ENCODE assay signal across 22 cellular contexts in genomic region chr4:113945906-113946305, GRCh38. TPM values are rescaled to one million over a fixed set of nuclear protein-coding genes. Genes with fewer than 3 reads are reported as not detected.
DNase-seq lines count a peak whose midpoint lies in the region; ATAC-seq and TF ChIP-seq lines count a peak whose summit lies in the region.
"Had no signal": no experiment of that assay in that cellular context is flagged by ENCODE, and none has a peak within 500 bp of the region (broad histone marks: within the 10 kb centered on the region; RNA-seq: fewer than 3 reads in every experiment).

No MANE protein-coding gene starts in this region.

- H3K27ac ChIP-seq in SK-N-SH (ENCODE audit: low read depth in 2 of 2, low read length in 1 of 2) (peak overlapping the region; percentile 47 to 88; a peak in 3 of 4 replicates), smooth muscle cell (ENCODE audit: low read depth) (peak overlapping the region; percentile 46), esophagus squamous epithelium (no peak overlapping the region), esophagus muscularis mucosa (replicated peaks in 1 of 4) (no peak overlapping the region)

- H3K4me2 ChIP-seq in SK-N-SH (peak overlapping the region; percentile 61), smooth muscle cell (peak overlapping the region; percentile 47)

- TF ChIP-seq POLR2A in esophagus squamous epithelium (IDR thresholded peaks at IDR 0.05) (no peak), esophagus muscularis mucosa (IDR thresholded peaks at IDR 0.05; ENCODE audit: low read depth) (no peak)

- H3K4me1 ChIP-seq in SK-N-SH (ENCODE audit: control insufficient read depth in 1 of 2, insufficient read depth in 2 of 2, low read depth in 1 of 2, low read length in 1 of 2) (peaks cover 0 to 27% of the 10 kb centered on the region in 2 experiments; a peak in 2 of 4 replicates), smooth muscle cell (ENCODE audit: low read depth) (peaks cover 6% of the 10 kb centered on the region), esophagus squamous epithelium (peaks cover 0 to 5% (median 0%) of the 10 kb centered on the region in 3 donors), esophagus muscularis mucosa (peaks cover 3 to 23% (median 20%) of the 10 kb centered on the region in 4 donors)

- H3K4me3 ChIP-seq in SK-N-SH (ENCODE audit: low read depth in 2 of 2, low read length in 1 of 2) (no peak overlapping the region; a peak in 1 of 4 replicates), smooth muscle cell (no peak overlapping the region), esophagus squamous epithelium (no peak overlapping the region), esophagus muscularis mucosa (no peak overlapping the region)
- H3K4me3 ChIP-seq: skin epidermis had no signal

- TF ChIP-seq CTCF in SK-N-SH (IDR thresholded peaks at IDR 0.05) (no peak), smooth muscle cell (IDR thresholded peaks at IDR 0.05; ENCODE audit: borderline replicate concordance, insufficient read depth, poor library complexity, severe bottlenecking) (no peak), esophagus squamous epithelium (IDR thresholded peaks at IDR 0.05) (no peak), esophagus muscularis mucosa (IDR thresholded peaks at IDR 0.05) (no peak)

- H3K27me3 ChIP-seq in SK-N-SH (ENCODE audit: insufficient read depth) = no peaks in the 10 kb centered on the region
- no peaks in the 10 kb centered on the region for H3K27me3 ChIP-seq in smooth muscle cell (ENCODE audit: low read depth)
- no peaks in the 10 kb centered on the region for H3K27me3 ChIP-seq in esophagus squamous epithelium
- H3K27me3 ChIP-seq in esophagus muscularis mucosa = no peaks in the 10 kb centered on the region

- H3F3A ChIP-seq in SK-N-SH (replicated peaks; ENCODE audit: insufficient read depth) (peaks cover 64% of the 10 kb centered on the region), smooth muscle cell (ENCODE audit: low read depth) (no peaks in the 10 kb centered on the region)

- H4K20me1 ChIP-seq in SK-N-SH (ENCODE audit: insufficient read depth) (no peaks in the 10 kb centered on the region), smooth muscle cell (ENCODE audit: low read depth) (no peaks in the 10 kb centered on the region)

- H2AFZ ChIP-seq in SK-N-SH (ENCODE audit: low read depth) = no peak overlapping the region
- H2AFZ ChIP-seq in smooth muscle cell (ENCODE audit: low read depth) = no peak overlapping the region

- H3K79me2 ChIP-seq in SK-N-SH (ENCODE audit: insufficient read depth) = peaks cover 97% of the 10 kb centered on the region
- no peaks in the 10 kb centered on the region for H3K79me2 ChIP-seq in smooth muscle cell (ENCODE audit: low read depth)

- H3K9ac ChIP-seq in SK-N-SH (peak overlapping the region; percentile 40; the same call in 1 of the 2 replicates), smooth muscle cell (ENCODE audit: low read depth) (peak overlapping the region; percentile 6)

- DNase-seq in NCI-H526 treated with DMSO at 0.1 percent for 48 hours (lab: John Stamatoyannopoulos, UW) = peak; percentile 33
- no peak for DNase-seq in NCI-H526 (lab: John Stamatoyannopoulos, UW)
- no peak for DNase-seq in SK-N-SH
- peak; percentile 73 for DNase-seq in fibroblast of peridontal ligament (ENCODE audit: extremely low read depth)
- no peak for DNase-seq in smooth muscle cell (lab: John Stamatoyannopoulos, UW; ENCODE audit: unreplicated experiment)
- DNase-seq in esophagus squamous epithelium (lab: John Stamatoyannopoulos, UW) = no peak
- no peak for DNase-seq in esophagus muscularis mucosa (ENCODE audit: extremely low spot score)
- DNase-seq: 8988T; activated CD4-positive, alpha-beta T cell treated with anti-CD3 and anti-CD28 coated beads, Interleukin-2, amount 10 ng/mL, durations not matched to agents 7 days and 5 days; activated naive CD8-positive, alpha-beta T cell treated with anti-CD3 and anti-CD28 coated beads, Interleukin-2, amount 50 U/mL, for 24 hours; activated T-cell treated with anti-CD3 and anti-CD28 coated beads, Interleukin-2, amount 50 U/mL, for 24 hours; CD4-positive, alpha-beta T cell; DND-41; hippocampal formation; NCI-H1105; NCI-H2171 treated with DMSO at 0.1 percent for 48 hours; nucleus accumbens; Right ventricle myocardium superior had no signal

- intact Hi-C loops in esophagus squamous epithelium (cut with DNase I) (no loop called here), esophagus muscularis mucosa (cut with DNase I) (no loop called here)

- no peak for ATAC-seq in HG02610 (IDR thresholded peaks at IDR 0.05; ENCODE audit: unreplicated experiment)
- ATAC-seq: activated naive CD8-positive, alpha-beta T cell treated with anti-CD3 and anti-CD28 coated beads, Interleukin-2, amount 50 U/mL, for 24 hours; stimulated activated effector memory CD8-positive, alpha-beta T cell treated with anti-CD3 and anti-CD28 coated beads, Interleukin-12 subunit alpha, Interleukin-12 subunit beta, amount 100 ng/mL, for 72 hours had no signal

- no peaks in the 10 kb centered on the region for H3K9me2 ChIP-seq in SK-N-SH

- CTCF ChIA-PET in SK-N-SH (lab: Yijun Ruan, JAX) = no interaction called here

- H3K9me3 ChIP-seq in SK-N-SH = no peaks in the 10 kb centered on the region
- H3K9me3 ChIP-seq in smooth muscle cell (replicated peaks; ENCODE audit: low read depth) = no peaks in the 10 kb centered on the region
- H3K9me3 ChIP-seq in esophagus squamous epithelium = no peaks in the 10 kb centered on the region
- H3K9me3 ChIP-seq in esophagus muscularis mucosa = no peaks in the 10 kb centered on the region

- no peak for TF ChIP-seq RAD21 in SK-N-SH (IDR thresholded peaks at IDR 0.05; ENCODE audit: low read length)

- 11% methylated on average over 1 of the region's 1 CpG for WGBS in SK-N-SH (ENCODE audit: low lambda C conversion rate)
- WGBS in smooth muscle cell (ENCODE audit: low lambda C conversion rate) = 22% methylated on average over 1 of the region's 1 CpG
- 63 to 85% methylated on average over 1 of the region's 1 CpG for WGBS in esophagus squamous epithelium, 2 donors
- 84% methylated on average over 1 of the region's 1 CpG for WGBS in esophagus muscularis mucosa

- TF ChIP-seq EP300 in SK-N-SH (IDR thresholded peaks at IDR 0.05; ENCODE audit: borderline replicate concordance in 1 of 2, low read depth in 1 of 2, low read length in 1 of 2) (peak in 1 of 2 experiments; percentile 49; a peak in 1 of 4 replicates), esophagus muscularis mucosa (IDR thresholded peaks at IDR 0.05) (no peak)

- POLR2A ChIA-PET in SK-N-SH (lab: Yijun Ruan, JAX) = no interaction called here

- H3K36me3 ChIP-seq in SK-N-SH (replicated peaks in 1 of 2; ENCODE audit: control insufficient read depth in 1 of 2, insufficient read depth in 2 of 2, low read length in 1 of 2) (peaks cover 0 to 44% of the 10 kb centered on the region in 2 experiments), smooth muscle cell (ENCODE audit: low read depth) (no peaks in the 10 kb centered on the region), esophagus squamous epithelium (no peaks in the 10 kb centered on the region), esophagus muscularis mucosa (no peaks in the 10 kb centered on the region)

TF ChIP-seq in SK-N-SH, 30 proteins besides CTCF, POLR2A, EP300 and RAD21:
- TF ChIP-seq JUND (IDR thresholded peaks at IDR 0.05) (peak; percentile 52; the same call in 1 of the 2 replicates), TEAD4 (IDR thresholded peaks at IDR 0.05; ENCODE audit: borderline replicate concordance, insufficient read depth) (0 out of 2 replicates have a peak, but pooled peaks have one; percentile 13), RXRA (IDR thresholded peaks at IDR 0.05; ENCODE audit: borderline replicate concordance, low read depth) (no peak), PBX3 (IDR thresholded peaks at IDR 0.05) (peak; percentile 44), FOSL2 (IDR thresholded peaks at IDR 0.05; ENCODE audit: borderline replicate concordance, low read depth) (peak; percentile 69; the same call in 1 of the 2 replicates), TCF12 (IDR thresholded peaks at IDR 0.05) (peak; percentile 54)

RNA-seq across cellular contexts. Expression of gene ARSJ, which starts 33.5 kb away (rescaled TPM):
- polyA plus RNA-seq in SK-N-SH (2012; rRNA removed) = 30.4 and 41.4 TPM in 2 replicates
- polyA plus RNA-seq in SK-N-SH (2012; cell fraction: cytosol; rRNA removed) = 44.8 and 45.9 TPM in 2 replicates
- 27.0 and 42.8 TPM in 2 replicates for polyA plus RNA-seq in SK-N-SH (2012; cell fraction: nucleus; rRNA removed)
- 7.8 and 7.9 TPM in 2 replicates for total RNA-seq in smooth muscle cell
- 3.5 and 8.8 TPM in 2 replicates for polyA plus RNA-seq in smooth muscle cell
- total RNA-seq in esophagus squamous epithelium = 10 to 100 TPM in 1 of 4 donors, 1 to 10 TPM in 3; 2.7 to 10.3 (median 5.8) TPM
- total RNA-seq in esophagus muscularis mucosa = 10 to 100 TPM; 18.1 to 26.0 (median 21.2) TPM
- total RNA-seq: activated CD4-positive, alpha-beta T cell treated with anti-CD3 and anti-CD28 coated beads, Interleukin-2, amount 10 ng/mL, durations not matched to agents 7 days and 5 days; CD4-positive, alpha-beta T cell; T-helper 2 cell treated with Interferon-gamma antibody and Interleukin-4, amounts not matched to agents 100 ng/mL and 5 ng/mL, for 36 hours had no signal

Comparison
In these comparisons a context has a peak if more than half of its experiments do, and no peak if none do; other contexts are left out.
1. DNase-seq: peak in NCI-H526 treated with DMSO at 0.1 percent for 48 hours (single experiment) and fibroblast of peridontal ligament (single experiment); none in NCI-H526 (0 of 2), SK-N-SH (single experiment), smooth muscle cell (single experiment), esophagus squamous epithelium (single experiment) and esophagus muscularis mucosa (single experiment).
2. H3K27ac ChIP-seq: peak in SK-N-SH (2 of 2) and smooth muscle cell (single experiment); none in esophagus squamous epithelium (0 of 4) and esophagus muscularis mucosa (0 of 4).